In genomic region chr3:57949779-57950618, GRCh38 we compare ENCODE assay signal across 10 cellular contexts. TPM values are rescaled to one million over a fixed set of nuclear protein-coding genes. Genes with fewer than 3 reads are reported as not detected.
DNase-seq lines count a peak whose midpoint lies in the region; ATAC-seq and TF ChIP-seq lines count a peak whose summit lies in the region.
"Had no signal": no experiment of that assay in that cellular context is flagged by ENCODE, and none has a peak within 500 bp of the region (broad histone marks: within the 10 kb centered on the region; RNA-seq: fewer than 3 reads in every experiment).

No MANE protein-coding gene starts in this region.

- H3K27ac Mint-ChIP-seq in progenitor cell of endocrine pancreas = no peak overlapping the region

- H3K27me3 Mint-ChIP-seq in progenitor cell of endocrine pancreas = no peaks in the 10 kb centered on the region

- POLR2A ChIA-PET in RWPE1 (lab: Yijun Ruan, JAX; ENCODE audit: low non-redundant PET) = no interaction called here

- no peaks in the 10 kb centered on the region for H3K9me3 Mint-ChIP-seq in progenitor cell of endocrine pancreas (ENCODE audit: low read depth)

- H3K27ac ChIP-seq in RWPE1 = peak overlapping the region; percentile 82

- TF ChIP-seq CTCF in RWPE1 (conservative IDR thresholded peaks at IDR 0.05; ENCODE audit: low read depth) (peak; percentile 35; the same call in 1 of the 2 replicates), fibroblast of pulmonary artery (IDR thresholded peaks at IDR 0.05; ENCODE audit: low read length, missing control alignments) (peak; percentile 15), progenitor cell of endocrine pancreas (IDR thresholded peaks at IDR 0.05; ENCODE audit: unreplicated experiment) (peak; percentile 10)

- DNase-seq in Daoy (ENCODE audit: low read depth) (peak; percentile 30), RWPE1 (ENCODE audit: low spot score) (peak; percentile 60), fibroblast of pulmonary artery (ENCODE audit: low read depth) (no peak), progenitor cell of endocrine pancreas (ENCODE audit: low spot score, unreplicated experiment) (no peak), NK-92 (lab: John Stamatoyannopoulos, UW; ENCODE audit: unreplicated experiment) (no peak), NAMALWA (ENCODE audit: low spot score) (no peak), NCI-H2081 (lab: John Stamatoyannopoulos, UW) (no peak)
- DNase-seq: NCI-H187 treated with DMSO at 0.1 percent for 48 hours had no signal

- ATAC-seq in HG03196 (IDR thresholded peaks at IDR 0.05; ENCODE audit: unreplicated experiment) = no peak
- ATAC-seq: activated CD4-positive, CD25-positive, alpha-beta regulatory T cell treated with anti-CD3 and anti-CD28 coated beads, Interleukin-2, amount 50 U/mL, for 24 hours had no signal

- H3K4me3 ChIP-seq in fibroblast of pulmonary artery (replicated peaks; ENCODE audit: low read depth, low read length) = no peak overlapping the region

- no peak overlapping the region for H3K4me3 Mint-ChIP-seq in progenitor cell of endocrine pancreas (ENCODE audit: low read depth)

- H3K36me3 Mint-ChIP-seq in progenitor cell of endocrine pancreas (ENCODE audit: insufficient read depth) = no peaks in the 10 kb centered on the region

- peaks cover 24% of the 10 kb centered on the region for H3K4me1 Mint-ChIP-seq in progenitor cell of endocrine pancreas (ENCODE audit: low read depth)

- CTCF ChIA-PET in RWPE1 (lab: Yijun Ruan, JAX) = interaction anchor here (0.6 to 0.7 kb wide), 2 partner anchors 85 to 543 kb away, joined by 3 read pairs; no protein-coding TSS in a partner anchor

RNA-seq across cellular contexts. Expression of gene FLNB, which starts 58.2 kb away (rescaled TPM):
- total RNA-seq in Daoy (2014; rRNA removed; shearing (Covaris generic)) = 87.9 and 97.5 TPM in 2 replicates
- 103 and 112 TPM in 2 replicates for total RNA-seq in progenitor cell of endocrine pancreas

Comparison
In these comparisons a context has a peak if more than half of its experiments do, and no peak if none do; other contexts are left out.
1. DNase-seq: peak in Daoy (single experiment) and RWPE1 (single experiment); none in fibroblast of pulmonary artery (single experiment), progenitor cell of endocrine pancreas (single experiment), NK-92 (single experiment), NAMALWA (single experiment) and NCI-H2081 (0 of 2).
2. Peak in every context shown above with its lines, with median percentiles within 50 percentile points of each other: CTCF ChIP-seq.